In genomic region chr17:57335195-57335792, GRCh38 we compare ENCODE assay signal across 18 cellular contexts.
A peak's percentile ranks its signal among the peaks of the same experiment; 100 is the strongest.
DNase-seq lines count a peak whose midpoint lies in the region; ATAC-seq, FAIRE-seq and TF ChIP-seq lines count a peak whose summit lies in the region.
"Had no signal": no experiment of that assay in that cellular context is flagged by ENCODE, and none has a peak within 500 bp of the region (broad histone marks: within the 10 kb centered on the region; RNA-seq: fewer than 3 reads in every experiment).

No MANE protein-coding gene starts in this region.

- no peak overlapping the region for H2AFZ ChIP-seq in GM12878 (ENCODE audit: control insufficient read depth, low read depth, low read length)
- H2AFZ ChIP-seq: GM23248 had no signal

- FAIRE-seq in HTR-8/SVneo (lab: Jason Lieb, UNC) (peak; percentile 23), GM12878 (lab: Jason Lieb, UNC) (no peak)
- FAIRE-seq: G401.6, GM12892, H54 had no signal

- no peaks in the 10 kb centered on the region for H4K20me1 ChIP-seq in GM12878 (ENCODE audit: control insufficient read depth, insufficient read depth)

- no peak overlapping the region for H3K4me3 ChIP-seq in breast epithelium
- H3K4me3 ChIP-seq in GM12878, result no peak overlapping the region
- H3K4me3 ChIP-seq: BLaER1 treated with 17β-estradiol and CSF1 and Interleukin-3, amounts not matched to agents 10 nM and 100 nM; GM23248 had no signal

- in situ Hi-C loops in GM12878 (cut with MboI), result no loop called here

- no peak for TF ChIP-seq RAD21 in GM12878 (IDR thresholded peaks at IDR 0.05; ENCODE audit: insufficient read depth, low read depth, low read length)

- CTCF ChIA-PET in MCF 10A (lab: Yijun Ruan, JAX), result interaction anchor here (0.9 to 1.5 kb wide), 2 partner anchors 74 to 335 kb away, joined by 3 to 7 read pairs; no protein-coding TSS in a partner anchor
- CTCF ChIA-PET in GM12878 (lab: Yijun Ruan, JAX), result interaction anchor here (1.0 kb wide), 1 partner anchor 92 kb away, joined by 3 read pairs; no protein-coding TSS in a partner anchor

- no peak overlapping the region for H3K9ac ChIP-seq in GM12878 (ENCODE audit: control insufficient read depth, insufficient read depth, low read length)
- H3K9ac ChIP-seq: BLaER1 treated with 17β-estradiol and CSF1 and Interleukin-3, amounts not matched to agents 10 nM and 100 nM; GM23248 had no signal

- H3K27me3 Mint-ChIP-seq in MCF 10A (ENCODE audit: insufficient read depth, unreplicated experiment), result no peaks in the 10 kb centered on the region
- H3K27me3 Mint-ChIP-seq: CD4-positive, alpha-beta T cell; IgD-negative memory B cell had no signal

- TF ChIP-seq POLR2A in breast epithelium (IDR thresholded peaks at IDR 0.05) (no peak), GM12878 (IDR thresholded peaks at IDR 0.05; ENCODE audit: low read depth, low read length) (no peak)

- H3K36me3 ChIP-seq in breast epithelium (no peaks in the 10 kb centered on the region), GM12878 (ENCODE audit: control insufficient read depth in 2 of 2, insufficient read depth in 2 of 2, low read length in 1 of 2) (peaks cover 0 to 2% of the 10 kb centered on the region in 2 experiments; a peak in 3 of 4 replicates)

- DNase-seq in MCF 10A (ENCODE audit: unreplicated experiment) (no peak), breast epithelium (ENCODE audit: low spot score in 2 of 2) (no peak), HTR-8/SVneo (ENCODE audit: insufficient read length, low spot score) (no peak), GM12878 (ENCODE audit: low read depth, low spot score) (no peak), foreskin keratinocyte (no peak), iPS-NIHi7 (ENCODE audit: extremely low spot score) (no peak)
- DNase-seq in stimulated activated naive CD8-positive, alpha-beta T cell treated with anti-CD3 and anti-CD28 coated beads, Interleukin-15, Interleukin-2, amounts not matched to agents 100 U/mL and 50 U/mL, for 24 hours, result no peak
- DNase-seq: ACHN; CD4-positive, alpha-beta T cell; DMS79; EL; GM23248 had no signal

- no peak for TF ChIP-seq EP300 in GM12878 (IDR thresholded peaks at IDR 0.05; ENCODE audit: borderline replicate concordance in 1 of 2, control insufficient read depth in 1 of 2, low read depth in 2 of 2, low read length in 2 of 2)

- no peak overlapping the region for H3K4me2 ChIP-seq in GM12878 (ENCODE audit: control insufficient read depth, insufficient read depth)

- intact Hi-C loops in MCF 10A (cut with micrococcal nuclease) (no loop called here), breast epithelium (cut with DNase I; ENCODE audit: low total_unique reads) (no loop called here), GM12878 (cut with micrococcal nuclease; ENCODE audit: unreplicated experiment) (no loop called here)

- peaks cover 8% of the 10 kb centered on the region for H3K79me2 ChIP-seq in GM12878 (ENCODE audit: control insufficient read depth, insufficient read depth, low read length)

- WGBS in GM12878 (ENCODE audit: insufficient coverage, insufficient replicate concordance, low lambda C conversion rate, missing lambda C conversion rate), result 98% methylated on average over 7 of the region's 7 CpGs

- SMC1A ChIA-PET in GM12878 (lab: Charles Lee; ENCODE audit: uncharacterized antibody, unreplicated experiment), result interaction anchor here (0.8 to 2.5 kb wide), 4 partner anchors 29 to 92 kb away, joined by 3 to 8 read pairs (median 3); no protein-coding TSS in a partner anchor

- POLR2A ChIA-PET in MCF 10A (lab: Yijun Ruan, JAX) (interaction anchor here (0.7 kb wide), 1 partner anchor 32 kb away, joined by 3 read pairs; no protein-coding TSS in a partner anchor), GM12878 (lab: Charles Lee) (interaction anchor here (0.6 to 1.1 kb wide), 3 partner anchors 10 to 245 kb away, joined by 3 to 4 read pairs (median 4); no protein-coding TSS in a partner anchor)

- H3K9me3 ChIP-seq in breast epithelium (no peaks in the 10 kb centered on the region), GM12878 (replicated peaks; ENCODE audit: control insufficient read depth, insufficient read depth, low read length) (no peaks in the 10 kb centered on the region)

- no peaks in the 10 kb centered on the region for H3K27me3 ChIP-seq in breast epithelium
- H3K27me3 ChIP-seq in GM12878 (replicated peaks in 1 of 2; ENCODE audit: control insufficient read depth in 2 of 2, insufficient read depth in 2 of 2, low read length in 1 of 2), result no peaks in the 10 kb centered on the region
- no peaks in the 10 kb centered on the region for H3K27me3 ChIP-seq in foreskin keratinocyte

- no peak for ATAC-seq in GM12878
- no peak for ATAC-seq in stimulated activated naive CD8-positive, alpha-beta T cell treated with anti-CD3 and anti-CD28 coated beads, Interleukin-15, Interleukin-2, amounts not matched to agents 100 U/mL and 50 U/mL, for 24 hours
- no peak for ATAC-seq in foreskin keratinocyte

- H3K4me1 Mint-ChIP-seq in MCF 10A (ENCODE audit: insufficient read depth, unreplicated experiment), result peaks cover 8% of the 10 kb centered on the region

- BruUV-seq in MCF 10A (replicated peaks; lab: Mats Ljungman, UMichigan) (no TSS peak), GM12878 (replicated peaks; lab: Mats Ljungman, UMichigan) (TSS peak; percentile 51)

- no peaks in the 10 kb centered on the region for H3K4me1 ChIP-seq in breast epithelium
- H3K4me1 ChIP-seq in GM12878 (ENCODE audit: control insufficient read depth, insufficient read depth, low read length), result peaks cover 14% of the 10 kb centered on the region
- H3K4me1 ChIP-seq in foreskin keratinocyte, result no peaks in the 10 kb centered on the region

- peak overlapping the region; percentile 36 for H3K27ac Mint-ChIP-seq in MCF 10A (ENCODE audit: low read depth, unreplicated experiment)
- H3K27ac Mint-ChIP-seq: CD4-positive, alpha-beta T cell; IgD-negative memory B cell had no signal

- H3K4me3 Mint-ChIP-seq in MCF 10A (ENCODE audit: unreplicated experiment), result no peak overlapping the region
- H3K4me3 Mint-ChIP-seq: CD4-positive, alpha-beta T cell; IgD-negative memory B cell had no signal

- no peak overlapping the region for H3K27ac ChIP-seq in breast epithelium
- H3K27ac ChIP-seq in GM12878 (ENCODE audit: control insufficient read depth, insufficient read depth), result no peak overlapping the region
- H3K27ac ChIP-seq in foreskin keratinocyte, result no peak overlapping the region
- H3K27ac ChIP-seq: BLaER1 treated with 17β-estradiol and CSF1 and Interleukin-3, amounts not matched to agents 10 nM and 100 nM; GM23248; HL-60 had no signal

- RAD21 ChIA-PET in GM12878 (lab: Charles Lee; ENCODE audit: unreplicated experiment), result no interaction called here

- H3K36me3 Mint-ChIP-seq in MCF 10A (ENCODE audit: insufficient read depth, unreplicated experiment), result peaks cover 16% of the 10 kb centered on the region

- TF ChIP-seq CTCF in MCF 10A (IDR thresholded peaks at IDR 0.05; ENCODE audit: unreplicated experiment) (no peak), breast epithelium (IDR thresholded peaks at IDR 0.05) (no peak), GM12878 (IDR thresholded peaks at IDR 0.05 in 2 of 3, conservative IDR thresholded peaks at IDR 0.05 in 1 of 3; ENCODE audit: control insufficient read depth in 2 of 3, extremely low read depth in 1 of 3, insufficient read depth in 1 of 3, low read depth in 3 of 3, low read length in 3 of 3) (no peak), foreskin keratinocyte (conservative IDR thresholded peaks at IDR 0.05) (no peak)

- no peaks in the 10 kb centered on the region for H3K9me3 Mint-ChIP-seq in MCF 10A (ENCODE audit: unreplicated experiment)
- H3K9me3 Mint-ChIP-seq: CD4-positive, alpha-beta T cell; IgD-negative memory B cell had no signal

TF ChIP-seq in GM12878, 131 proteins besides CTCF, POLR2A, EP300 and RAD21 (continues in another document):
- TF ChIP-seq ZBTB40 (IDR thresholded peaks at IDR 0.05; ENCODE audit: borderline replicate concordance), result peak; percentile 76
